ENCODE assay signal across 33 cellular contexts in the genomic region with DNA sequence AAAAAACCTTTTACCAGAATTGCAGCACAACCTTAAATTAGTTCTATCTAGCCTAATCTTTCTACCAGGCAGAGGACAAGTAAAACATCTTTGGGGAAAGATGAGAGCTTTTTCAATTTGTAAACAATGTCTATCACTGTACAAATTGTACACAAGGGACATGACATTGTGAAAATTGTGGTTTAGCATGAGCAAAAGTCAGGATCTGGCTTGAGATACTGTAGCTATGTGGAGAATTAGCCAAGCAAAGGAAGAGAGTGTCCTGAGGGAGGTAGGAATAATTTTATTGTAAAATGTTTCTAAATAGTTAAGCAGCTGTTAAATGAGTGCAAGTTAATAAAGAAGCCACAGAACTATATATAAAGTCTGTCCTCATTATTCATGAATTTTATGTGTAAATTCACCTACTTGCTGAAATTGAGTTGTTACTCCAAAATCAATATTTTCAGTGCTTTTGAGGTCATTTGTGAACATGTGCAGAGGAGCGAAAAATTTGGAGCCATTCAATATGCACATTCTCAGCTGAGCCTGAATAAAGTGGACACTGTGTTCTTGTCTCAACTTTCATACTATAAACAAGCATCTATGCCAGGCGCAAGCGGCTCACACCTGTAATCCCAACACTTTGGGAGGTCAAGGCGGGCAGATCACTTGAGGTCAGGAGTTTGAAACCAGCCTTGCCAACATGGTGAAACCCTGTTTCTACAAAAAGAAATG. TPM values are rescaled to one million over a fixed set of nuclear protein-coding genes. Genes with fewer than 3 reads are reported as not detected.
"Had no signal": no experiment of that assay in that cellular context is flagged by ENCODE, and none has a peak within 500 bp of the region (broad histone marks: within the 10 kb centered on the region; RNA-seq: fewer than 3 reads in every experiment).

No MANE protein-coding gene starts in this region.

- H3K4me3 ChIP-seq: MG63, Peyer's patch had no signal

- H3K36me3 ChIP-seq: MG63, Peyer's patch, WERI-Rb-1 had no signal

- H3K9me3 ChIP-seq: MG63, Peyer's patch had no signal

- H3K27me3 ChIP-seq: MG63, Peyer's patch had no signal

- H3K4me1 ChIP-seq: Peyer's patch had no signal

- ATAC-seq: activated CD8-positive, alpha-beta memory T cell treated with anti-CD3 and anti-CD28 coated beads, Interleukin-2, amount 10 ng/mL, durations not matched to agents 7 days and 5 days; activated naive CD8-positive, alpha-beta T cell treated with anti-CD3 and anti-CD28 coated beads, Interleukin-2, amount 50 U/mL, for 24 hours; PC-3 had no signal

- H3K27ac ChIP-seq: Peyer's patch, WERI-Rb-1 had no signal

- DNase-seq: activated CD4-positive, alpha-beta memory T cell treated with anti-CD3 and anti-CD28 coated beads, Interleukin-2, amount 10 ng/mL, durations not matched to agents 7 days and 5 days; activated CD4-positive, alpha-beta T cell treated with anti-CD3 and anti-CD28 coated beads for 1 hour; activated CD4-positive, alpha-beta T cell treated with anti-CD3 and anti-CD28 coated beads for 48 hours; activated CD4-positive, CD25-positive, alpha-beta regulatory T cell; activated CD8-positive, alpha-beta memory T cell treated with anti-CD3 and anti-CD28 coated beads for 24 hours; activated CD8-positive, alpha-beta memory T cell treated with anti-CD3 and anti-CD28 coated beads, Interleukin-2, amount 10 ng/mL, durations not matched to agents 7 days and 5 days; activated CD8-positive, alpha-beta memory T cell treated with anti-CD3 and anti-CD28 coated beads, Interleukin-2, amount 50 U/mL, for 48 hours; activated effector memory CD4-positive, alpha-beta T cell treated with Interleukin-2 at 50 U/mL for 16 hours; activated naive CD4-positive, alpha-beta T cell treated with anti-CD3 and anti-CD28 coated beads, Interleukin-2, amount 10 ng/mL, durations not matched to agents 7 days and 5 days; activated naive CD8-positive, alpha-beta T cell treated with anti-CD3 and anti-CD28 coated beads, Interleukin-2, amount 50 U/mL, for 24 hours; activated T-cell treated with anti-CD3 and anti-CD28 coated beads, Interleukin-2, amount 50 U/mL, for 48 hours; Karpas-422; KBM-7; MG63; MV-4-11; NCI-H1092; NCI-H1436 treated with DMSO at 0.1 percent for 48 hours; NCI-H1694 treated with DMSO at 0.1 percent for 48 hours; NCI-H2029; NCI-H510A; NCI-H526; NCI-H748 treated with DMSO at 0.1 percent for 48 hours; NK-92 treated with Interleukin-12 subunit alpha and Interleukin-12 subunit beta, amount 100 ng/mL, for 24 hours; PC-3; Peyer's patch; RPMI8226; SW 1271; T-helper 1 cell; T-helper 2 cell; T1000; WERI-Rb-1 had no signal

RNA-seq across cellular contexts. Expression of a gene that starts 42.8 kb away (rescaled TPM):
- total RNA-seq: activated CD4-positive, alpha-beta memory T cell treated with anti-CD3 and anti-CD28 coated beads, Interleukin-2, amount 10 ng/mL, durations not matched to agents 7 days and 5 days; activated CD8-positive, alpha-beta memory T cell treated with anti-CD3 and anti-CD28 coated beads, Interleukin-2, amount 10 ng/mL, durations not matched to agents 7 days and 5 days; bronchial epithelial cell; PC-3; Peyer's patch had no signal
- polyA plus RNA-seq: IgD-negative memory B cell had no signal
